Comparison of ENCODE assay signal across 7 cellular contexts in the genomic region with DNA sequence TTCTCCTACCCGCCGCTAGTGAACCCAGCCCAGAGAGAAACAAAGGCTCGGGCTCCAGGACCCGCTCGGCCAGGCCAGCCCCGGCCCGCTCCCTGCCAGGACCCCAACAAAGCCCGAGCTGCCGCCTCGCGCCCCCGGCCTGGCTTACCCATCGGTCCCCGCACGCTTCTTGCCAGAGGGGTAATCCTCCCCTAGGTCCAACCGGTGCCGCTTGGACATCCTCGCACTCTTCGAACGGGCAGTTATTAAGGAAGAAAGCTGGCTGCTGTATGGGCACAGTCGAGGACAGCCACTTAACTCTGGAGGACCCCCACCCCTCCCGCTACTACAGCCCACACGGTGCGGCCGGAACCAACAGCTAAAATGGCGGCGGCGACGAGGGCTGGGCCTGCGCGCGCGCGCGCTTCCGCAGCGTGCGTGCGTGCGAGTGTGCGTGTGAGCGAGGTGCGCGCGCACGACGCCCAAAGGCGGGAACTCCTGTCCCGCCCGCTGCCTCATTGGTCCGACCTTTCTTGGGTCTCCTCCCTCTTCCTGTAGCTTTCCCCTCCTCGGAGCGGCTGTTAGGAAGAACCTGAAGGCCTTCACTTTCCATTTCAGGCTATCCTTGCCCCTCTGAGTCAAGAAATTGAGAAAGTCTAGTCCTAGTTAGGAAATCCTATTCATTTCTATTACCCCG. TPM values are rescaled to one million over a fixed set of nuclear protein-coding genes. Genes with fewer than 3 reads are reported as not detected.
DNase-seq lines count a peak whose midpoint lies in the region; ATAC-seq and TF ChIP-seq lines count a peak whose summit lies in the region.

A gene (minus strand): TSS at position 380 of the 676 bp plus-strand sequence. CDS start 161 bp downstream, at position 219.

- H4K20me1 ChIP-seq in hepatocyte (ENCODE audit: insufficient read depth, poor library complexity, severe bottlenecking), result peaks cover 40% of the 10 kb centered on the region

- in situ Hi-C loops in astrocyte of the spinal cord (cut with HindIII; ENCODE audit: low sequenced_read_pairs), result no loop called here

- peaks cover 50% of the 10 kb centered on the region for H3K79me2 ChIP-seq in hepatocyte

- peak within 1 kb of the TSS; percentile 97 for H3K4me3 ChIP-seq in astrocyte of the spinal cord (ENCODE audit: low read depth, low read length)
- peak within 1 kb of the TSS; percentile 72 for H3K4me3 ChIP-seq in hepatocyte

- TF ChIP-seq CTCF in astrocyte of the spinal cord (IDR thresholded peaks at IDR 0.05; ENCODE audit: low read depth, low read length), result no peak
- TF ChIP-seq CTCF in hepatocyte (IDR thresholded peaks at IDR 0.05; ENCODE audit: poor library complexity), result no peak

- H3K4me1 ChIP-seq in hepatocyte (ENCODE audit: insufficient read depth), result peaks cover 15% of the 10 kb centered on the region

- WGBS in hepatocyte (ENCODE audit: low lambda C conversion rate, missing lambda C conversion rate), result under 1% methylated on average over 51 of the region's 54 CpGs

- peak within 1 kb of the TSS; percentile 95 for H2AFZ ChIP-seq in hepatocyte

- H3K27me3 ChIP-seq in hepatocyte, result no peaks in the 10 kb centered on the region

- DNase-seq in NCI-H2081 (lab: John Stamatoyannopoulos, UW) (peak; percentile 98), T1000 (lab: John Stamatoyannopoulos, UW) (peak; percentile 97), astrocyte of the spinal cord (ENCODE audit: low read depth, low spot score) (peak; percentile 97), hepatocyte (ENCODE audit: low spot score) (peak; percentile 99), renal cortical epithelial cell (ENCODE audit: low read depth) (peak; percentile 92)

- no peaks in the 10 kb centered on the region for H3K36me3 ChIP-seq in hepatocyte (replicated peaks; ENCODE audit: insufficient read depth, low read depth)

- peak; percentile 81 for ATAC-seq in GM18508 (IDR thresholded peaks at IDR 0.05; ENCODE audit: insufficient read depth, unreplicated experiment)
- peak; percentile 85 for ATAC-seq in HG03025 (IDR thresholded peaks at IDR 0.05; ENCODE audit: low FRiP score, unreplicated experiment)

- peak within 1 kb of the TSS; percentile 86 for H3K4me2 ChIP-seq in hepatocyte

- H3K9me2 ChIP-seq in hepatocyte (replicated peaks; ENCODE audit: insufficient read depth), result no peaks in the 10 kb centered on the region

- no peaks in the 10 kb centered on the region for H3K9me3 ChIP-seq in hepatocyte (ENCODE audit: low read depth)

- H3K27ac ChIP-seq in hepatocyte, result peak within 1 kb of the TSS; percentile 99

RNA-seq across cellular contexts. Expression of the gene that starts here (rescaled TPM):
- total RNA-seq in hepatocyte (180 and 188 TPM in 2 replicates), renal cortical epithelial cell (159 and 240 TPM in 2 replicates)
- polyA plus RNA-seq in hepatocyte, result 88.1 and 88.4 TPM in 2 replicates

Comparison
In these comparisons a context has a peak if more than half of its experiments do, and no peak if none do; other contexts are left out.
1. Peak in every context shown above with its lines: DNase-seq, ATAC-seq, H3K4me3 ChIP-seq and H3K27ac ChIP-seq.